In the genomic region with DNA sequence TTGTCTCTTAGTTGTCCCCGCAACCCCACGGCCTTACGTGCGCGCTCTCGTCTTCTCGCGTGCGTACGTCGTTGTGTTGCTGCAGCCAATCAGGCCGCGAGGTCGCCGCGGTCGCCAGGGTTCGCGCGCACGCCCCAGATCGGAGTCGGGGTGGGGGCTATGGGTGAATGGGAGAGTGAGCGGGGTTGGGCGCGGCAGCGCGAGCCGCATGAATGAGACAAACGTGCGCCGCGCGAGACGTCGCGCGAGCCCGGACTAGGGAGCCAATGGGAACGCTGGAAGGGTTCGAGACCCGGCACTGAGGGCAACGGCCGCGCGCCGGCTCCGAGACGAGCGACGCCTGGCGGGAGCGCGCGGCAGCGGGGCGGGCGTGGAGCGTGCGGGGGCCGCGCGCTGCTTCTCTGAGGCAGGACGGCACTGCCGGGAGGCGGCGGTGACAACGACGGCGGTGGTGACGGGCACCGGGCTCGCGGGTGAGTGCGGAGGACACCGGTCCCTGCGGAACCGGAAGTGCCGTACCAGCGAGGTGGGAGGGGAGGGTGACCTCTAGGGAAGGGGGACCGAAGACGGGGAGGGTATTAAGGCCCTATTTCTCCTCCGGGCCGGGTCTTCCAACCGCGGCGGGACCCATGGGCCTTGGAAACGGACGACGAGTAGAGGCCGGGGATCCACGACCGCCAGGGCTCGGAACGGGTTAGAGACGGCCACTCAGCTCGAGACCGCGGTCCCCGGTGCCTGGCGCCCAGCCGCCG, we compare ENCODE assay signal across 8 cellular contexts. TPM values are rescaled to one million over a fixed set of nuclear protein-coding genes. Genes with fewer than 3 reads are reported as not detected.
DNase-seq lines count a peak whose midpoint lies in the region; ATAC-seq, FAIRE-seq and TF ChIP-seq lines count a peak whose summit lies in the region.

A gene with protein sequence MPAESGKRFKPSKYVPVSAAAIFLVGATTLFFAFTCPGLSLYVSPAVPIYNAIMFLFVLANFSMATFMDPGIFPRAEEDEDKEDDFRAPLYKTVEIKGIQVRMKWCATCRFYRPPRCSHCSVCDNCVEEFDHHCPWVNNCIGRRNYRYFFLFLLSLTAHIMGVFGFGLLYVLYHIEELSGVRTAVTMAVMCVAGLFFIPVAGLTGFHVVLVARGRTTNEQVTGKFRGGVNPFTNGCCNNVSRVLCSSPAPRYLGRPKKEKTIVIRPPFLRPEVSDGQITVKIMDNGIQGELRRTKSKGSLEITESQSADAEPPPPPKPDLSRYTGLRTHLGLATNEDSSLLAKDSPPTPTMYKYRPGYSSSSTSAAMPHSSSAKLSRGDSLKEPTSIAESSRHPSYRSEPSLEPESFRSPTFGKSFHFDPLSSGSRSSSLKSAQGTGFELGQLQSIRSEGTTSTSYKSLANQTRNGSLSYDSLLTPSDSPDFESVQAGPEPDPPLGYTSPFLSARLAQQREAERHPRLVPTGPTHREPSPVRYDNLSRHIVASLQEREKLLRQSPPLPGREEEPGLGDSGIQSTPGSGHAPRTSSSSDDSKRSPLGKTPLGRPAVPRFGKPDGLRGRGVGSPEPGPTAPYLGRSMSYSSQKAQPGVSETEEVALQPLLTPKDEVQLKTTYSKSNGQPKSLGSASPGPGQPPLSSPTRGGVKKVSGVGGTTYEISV (plus strand): TSS at position 400 of the 752 bp plus-strand sequence. CDS start 4,977 bp downstream, outside the sequence.

- H3K36me3 Mint-ChIP-seq in dendritic cell treated with granulocyte-macrophage colony-stimulating factor and Interleukin-4, amounts not matched to agents 40 ng/mL and 50 ng/mL, for 4 days (ENCODE audit: low read depth), result peaks cover 46% of the 10 kb centered on the region

- H4K20me1 ChIP-seq in HepG2 (ENCODE audit: insufficient read depth, low read length), result no peaks in the 10 kb centered on the region

- H3K27ac ChIP-seq in C4-2B (peak within 1 kb of the TSS; percentile 97), HepG2 (ENCODE audit: extremely low read length, insufficient read depth, low read length) (peak within 1 kb of the TSS; percentile 98)

- intact Hi-C loops in dendritic cell treated with granulocyte-macrophage colony-stimulating factor and Interleukin-4, amounts not matched to agents 40 ng/mL and 50 ng/mL, for 4 days (cut with micrococcal nuclease), result loop anchor here (1.0 to 10.0 kb wide), 5 partner anchors 11 to 911 kb away; partner anchors contain the start of genes CLP1, MED19, TMX2 and ZFP91
- intact Hi-C loops in HepG2 (cut with micrococcal nuclease; ENCODE audit: unreplicated experiment), result loop anchor here (1.0 to 10.0 kb wide), 3 partner anchors 44 to 226 kb away; partner anchors contain the start of genes MED19 and TMX2

- CTCF ChIA-PET in HepG2 (lab: Yijun Ruan, JAX; ENCODE audit: low intra/inter-chr PET ratio, low total read pairs), result no interaction called here

- TF ChIP-seq EP300 in HepG2 (IDR thresholded peaks at IDR 0.05; ENCODE audit: low read depth in 2 of 2, low read length in 2 of 2), result no peak; a peak in 1 of 4 replicates
- TF ChIP-seq EP300 in HepG2 (CRISPR knock-in tag; IDR thresholded peaks at IDR 0.05; ENCODE audit: borderline replicate concordance), result no peak

- peak within 1 kb of the TSS; percentile 84 for H3K4me3 Mint-ChIP-seq in dendritic cell treated with granulocyte-macrophage colony-stimulating factor and Interleukin-4, amounts not matched to agents 40 ng/mL and 50 ng/mL, for 4 days

- H3K27me3 Mint-ChIP-seq in dendritic cell treated with granulocyte-macrophage colony-stimulating factor and Interleukin-4, amounts not matched to agents 40 ng/mL and 50 ng/mL, for 4 days, result no peaks in the 10 kb centered on the region

- peak within 1 kb of the TSS; percentile 81 to 91 (median 88) for H3K4me3 ChIP-seq in HepG2 (replicated peaks in 1 of 3; ENCODE audit: insufficient read depth in 1 of 3, low read depth in 2 of 3, low read length in 3 of 3)

- H3K9ac ChIP-seq in HepG2 (ENCODE audit: insufficient read depth, low read depth, low read length), result peak within 1 kb of the TSS; percentile 98

- no peaks in the 10 kb centered on the region for H3K9me3 Mint-ChIP-seq in dendritic cell treated with granulocyte-macrophage colony-stimulating factor and Interleukin-4, amounts not matched to agents 40 ng/mL and 50 ng/mL, for 4 days

- peak within 1 kb of the TSS; percentile 99 for H2AFZ ChIP-seq in HepG2 (ENCODE audit: low read length)

- H3K4me1 ChIP-seq in HepG2 (ENCODE audit: insufficient read depth, low read length), result peaks cover 35% of the 10 kb centered on the region

- POLR2A ChIA-PET in HepG2 (lab: Yijun Ruan, JAX), result interaction anchor here (0.7 to 1.8 kb wide), 2 partner anchors 35 to 44 kb away, joined by 4 to 5 read pairs; partner anchors contain the start of genes MED19 and TMX2

- no peak for FAIRE-seq in HepG2 (lab: Jason Lieb, UNC)

- BruUV-seq in HepG2 (replicated peaks; lab: Mats Ljungman, UMichigan), result TSS peak; percentile 46

- WGBS in HepG2 (ENCODE audit: low lambda C conversion rate), result under 1% methylated on average over 27 of the region's 103 CpGs

- H3K9me3 ChIP-seq in HepG2 (ENCODE audit: low read length), result no peaks in the 10 kb centered on the region

- no peaks in the 10 kb centered on the region; a peak in 1 of 5 replicates for H3K27me3 ChIP-seq in HepG2 (ENCODE audit: control insufficient read depth in 1 of 2, insufficient read depth in 2 of 2, low read length in 2 of 2)

- TF ChIP-seq CTCF in C4-2B (conservative IDR thresholded peaks at IDR 0.05) (peak; percentile 53), HepG2 (CRISPR knock-in tag; IDR thresholded peaks at IDR 0.05) (peak; percentile 57; the same call in 1 of the 2 replicates)

- peak; percentile 59 to 88 for TF ChIP-seq POLR2A in HepG2 (IDR thresholded peaks at IDR 0.05; ENCODE audit: insufficient read depth in 1 of 2, low read depth in 2 of 2, low read length in 2 of 2)

- H3K79me2 ChIP-seq in HepG2 (ENCODE audit: insufficient read depth, low read length), result peaks cover 44% of the 10 kb centered on the region

- DNase-seq in NCI-H748 treated with DMSO at 0.1 percent for 48 hours (lab: John Stamatoyannopoulos, UW) (peak; percentile 97), HepG2 (ENCODE audit: low spot score) (peak; percentile 97)
- peak; percentile 98 to 99 for DNase-seq in activated CD4-positive, alpha-beta T cell treated with anti-CD3 and anti-CD28 coated beads, Interleukin-2, amount 50 U/mL, for 24 hours (ENCODE audit: low read depth in 1 of 2, low spot score in 1 of 2)
- DNase-seq in stimulated activated CD4-positive, alpha-beta T cell treated with anti-CD3 and anti-CD28 coated beads, Interleukin-4, amount 100 ng/mL, for 1 hour, result peak; percentile 99

- peak; percentile 78 for ATAC-seq in GM19351 (IDR thresholded peaks at IDR 0.05; ENCODE audit: unreplicated experiment)
- ATAC-seq in HG03521 (IDR thresholded peaks at IDR 0.05; ENCODE audit: unreplicated experiment), result peak; percentile 83
- ATAC-seq in HepG2, result peak; percentile 92

- TF ChIP-seq RAD21 in HepG2 (CRISPR knock-in tag; IDR thresholded peaks at IDR 0.05), result peak; percentile 49; the same call in 1 of the 2 replicates

- H3K4me2 ChIP-seq in HepG2 (ENCODE audit: low read depth, low read length), result peak within 1 kb of the TSS; percentile 95

- peak within 1 kb of the TSS; percentile 97 for H3K27ac Mint-ChIP-seq in dendritic cell treated with granulocyte-macrophage colony-stimulating factor and Interleukin-4, amounts not matched to agents 40 ng/mL and 50 ng/mL, for 4 days

- in situ Hi-C loops in HepG2 (cut with HindIII; ENCODE audit: extremely low pct_ligation_motif_present, low pct_unique_long_range_greater_than_20kb), result loop anchor here (25.0 kb wide), 2 partner anchors 619 to 844 kb away; partner anchors contain the start of gene OR5B21

- peaks cover 40% of the 10 kb centered on the region for H3K4me1 Mint-ChIP-seq in dendritic cell treated with granulocyte-macrophage colony-stimulating factor and Interleukin-4, amounts not matched to agents 40 ng/mL and 50 ng/mL, for 4 days (ENCODE audit: low read depth)

- H3K36me3 ChIP-seq in HepG2 (replicated peaks in 1 of 2; ENCODE audit: control insufficient read depth in 1 of 2, insufficient read depth in 2 of 2, low read length in 2 of 2), result peaks cover 8 to 15% of the 10 kb centered on the region in 2 experiments; a peak in 4 of 5 replicates

TF ChIP-seq in HepG2, 621 proteins besides CTCF, POLR2A, EP300 and RAD21 (continues in another document):
- TF ChIP-seq PHF21A (CRISPR knock-in tag; IDR thresholded peaks at IDR 0.05) (peak; percentile 85), SIN3A (IDR thresholded peaks at IDR 0.05; ENCODE audit: borderline replicate concordance, low read depth, low read length) (no peak; the same call in 1 of the 2 replicates), DNMT1 (CRISPR knock-in tag; IDR thresholded peaks at IDR 0.05) (no peak), ZNF563 (CRISPR knock-in tag; IDR thresholded peaks at IDR 0.05) (peak; percentile 21; the same call in 1 of the 2 replicates)

RNA-seq across cellular contexts. Expression of the gene that starts here (rescaled TPM):
- 20.3 and 26.6 TPM in 2 replicates for total RNA-seq in HepG2 (2016; rRNA removed; fragmentation: Illumina TruSeq; extraction: Trizol)
- 6.3 and 6.7 TPM in 2 replicates for total RNA-seq in HepG2 (2016; cell fraction: cytosol; rRNA removed; fragmentation: Illumina TruSeq; extraction: Trizol; ENCODE audit: low read depth)
- total RNA-seq in HepG2 (2016; cell fraction: insoluble cytoplasmic fraction; rRNA removed; fragmentation: Illumina TruSeq; extraction: Trizol), result 18.8 and 25.9 TPM in 2 replicates
- 19.1 and 20.9 TPM in 2 replicates for total RNA-seq in HepG2 (2016; cell fraction: membrane; rRNA removed; fragmentation: Illumina TruSeq; extraction: Trizol)
- 28.7 and 30.0 TPM in 2 replicates for total RNA-seq in HepG2 (2016; cell fraction: nucleus; rRNA removed; fragmentation: Illumina TruSeq; extraction: Trizol)
- 34.0 and 42.4 TPM in 2 replicates for polyA plus RNA-seq in HepG2 (2011; rRNA removed)
- 27.4 and 33.9 TPM in 2 replicates for polyA plus RNA-seq in HepG2 (2011; cell fraction: cytosol; rRNA removed)
- 28.1 and 30.8 TPM in 2 replicates for polyA plus RNA-seq in HepG2 (2011; cell fraction: nucleus; rRNA removed)
- 20.6 and 23.1 TPM in 2 replicates for polyA plus RNA-seq in HepG2 (2012)
- 3.1 and 3.8 TPM in 2 replicates for polyA plus RNA-seq in HepG2 (2016; cell fraction: cytosol; fragmentation: Illumina TruSeq; extraction: Trizol; ENCODE audit: low read depth)
- 19.0 and 21.5 TPM in 2 replicates for polyA plus RNA-seq in HepG2 (2016; cell fraction: insoluble cytoplasmic fraction; fragmentation: Illumina TruSeq; extraction: Trizol; ENCODE audit: low read depth)
- 11.4 and 13.6 TPM in 2 replicates for polyA plus RNA-seq in HepG2 (2016; cell fraction: membrane; fragmentation: Illumina TruSeq; extraction: Trizol; ENCODE audit: low read depth)
- polyA plus RNA-seq in HepG2 (2016; cell fraction: nucleus; fragmentation: Illumina TruSeq; extraction: Trizol; ENCODE audit: insufficient read depth, low read depth), result 39.9 and 44.1 TPM in 2 replicates
- polyA minus RNA-seq in HepG2 (2011; rRNA and poly(A)+ RNA removed; ENCODE audit: low replicate concordance), result 86.9 and 107 TPM in 2 replicates
- 18.9 and 25.6 TPM in 2 replicates for polyA minus RNA-seq in HepG2 (2011; cell fraction: cytosol; rRNA and poly(A)+ RNA removed)
- 30.5 and 36.2 TPM in 2 replicates for polyA minus RNA-seq in HepG2 (2011; cell fraction: nucleus; rRNA and poly(A)+ RNA removed)

Comparison
In these comparisons a context has a peak if more than half of its experiments do, and no peak if none do; other contexts are left out.
1. Peak in every context shown above with its lines: DNase-seq, ATAC-seq, H3K4me3 ChIP-seq and H3K27ac ChIP-seq.